18 cellular contexts compared by ENCODE assay signal in genomic region chr15:97087337-97087736, GRCh38.
"Had no signal": no experiment of that assay in that cellular context is flagged by ENCODE, and none has a peak within 500 bp of the region (broad histone marks: within the 10 kb centered on the region; RNA-seq: fewer than 3 reads in every experiment).

No MANE protein-coding gene starts in this region.

- H3K4me3 ChIP-seq: ascending aorta, dorsolateral prefrontal cortex, gastrocnemius medialis, thyroid gland had no signal

- H3K27ac ChIP-seq: ascending aorta, dorsolateral prefrontal cortex, gastrocnemius medialis, parathyroid adenoma, thyroid gland had no signal

- H3K27me3 ChIP-seq: ascending aorta, gastrocnemius medialis, thyroid gland had no signal

- H3K36me3 ChIP-seq: ascending aorta, gastrocnemius medialis, thyroid gland had no signal

- DNase-seq: activated CD4-positive, alpha-beta T cell treated with anti-CD3 and anti-CD28 coated beads for 1 hour; activated T-cell treated with anti-CD3 and anti-CD28 coated beads, Interleukin-2, amount 50 U/mL, for 1 hour; central memory CD4-positive, alpha-beta T cell; dorsolateral prefrontal cortex; effector memory CD8-positive, alpha-beta T cell; gastrocnemius medialis; head of caudate nucleus; left colon; nephron progenitor cell; nucleus accumbens; right cardiac atrium; stimulated activated CD4-positive, alpha-beta T cell treated with anti-CD3 and anti-CD28 coated beads, Interleukin-1b, Interleukin-23, amount 100 ng/mL, for 48 hours; substantia nigra; thyroid gland had no signal

- H3K9me3 ChIP-seq: ascending aorta, gastrocnemius medialis, thyroid gland had no signal

- H3K4me1 ChIP-seq: ascending aorta, gastrocnemius medialis, parathyroid adenoma had no signal

- ATAC-seq: activated naive CD4-positive, alpha-beta T cell treated with anti-CD3 and anti-CD28 coated beads, Interleukin-2, amount 50 U/mL, for 72 hours; effector memory CD8-positive, alpha-beta T cell; esophagus mucosa; gastrocnemius medialis; left colon; right cardiac atrium had no signal
